29 cellular contexts compared by ENCODE assay signal in the genomic region with DNA sequence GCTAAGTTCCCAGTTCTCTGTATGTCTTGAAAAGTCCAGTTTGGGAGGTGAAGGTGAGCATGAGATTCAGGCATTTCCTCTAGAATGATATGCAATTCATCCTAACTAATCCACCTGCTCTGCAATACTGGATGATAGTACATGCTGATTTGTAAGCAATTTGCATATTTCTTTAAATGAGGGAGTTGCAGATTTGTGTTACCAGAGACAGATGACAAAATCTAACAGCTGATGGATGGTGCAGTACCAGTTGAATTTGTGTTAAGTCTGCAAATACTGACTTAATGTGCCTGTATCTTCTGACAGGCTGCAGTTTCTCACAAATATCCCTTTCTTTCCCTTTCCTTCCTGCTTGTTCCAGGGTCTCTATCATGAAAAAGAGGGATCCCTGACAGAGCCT.
"Had no signal": no experiment of that assay in that cellular context is flagged by ENCODE, and none has a peak within 500 bp of the region (broad histone marks: within the 10 kb centered on the region; RNA-seq: fewer than 3 reads in every experiment).

No MANE protein-coding gene starts in this region.

- H3K27ac ChIP-seq: stomach, suprapubic skin, testis, thoracic aorta, thyroid gland, tibial artery, tibial nerve, transverse colon, upper lobe of left lung, upper lobe of right lung, uterus, vagina had no signal

- H3K27ac Mint-ChIP-seq: stimulated activated effector memory CD8-positive, alpha-beta T cell treated with anti-CD3 and anti-CD28 coated beads, Interleukin-12 subunit alpha, Interleukin-12 subunit beta, amount 100 ng/mL, for 72 hours; stimulated activated memory B cell treated with anti-CD40 and anti-IgM and Interleukin-4, amounts not matched to agents 10 μg/mL and 1 μg/mL and 100 μg/mL, for 72 hours; stimulated activated naive B cell treated with anti-CD40 and anti-IgM and Interleukin-4, amounts not matched to agents 10 μg/mL and 1 μg/mL and 100 μg/mL, for 72 hours; stimulated activated naive CD8-positive, alpha-beta T cell treated with anti-CD3 and anti-CD28 coated beads, Interleukin-15, amount 100 ng/mL, for 72 hours; stimulated activated naive CD8-positive, alpha-beta T cell treated with anti-CD3 and anti-CD28 coated beads, Interleukin-15, Interleukin-2, amounts not matched to agents 100 ng/mL and 50 ng/mL, for 24 hours; type B pancreatic cell had no signal

- H3K36me3 ChIP-seq: stomach, suprapubic skin, thoracic aorta, thyroid gland, tibial artery, tibial nerve, transverse colon, upper lobe of left lung, upper lobe of right lung, uterus, vagina had no signal

- DNase-seq: stimulated activated CD4-positive, alpha-beta T cell treated with anti-CD3 and anti-CD28 coated beads, Interleukin-2, amount 100 ng/mL, for 48 hours; stimulated activated CD4-positive, alpha-beta T cell treated with anti-CD3 and anti-CD28 coated beads, Interleukin-4, amount 100 ng/mL, for 1 hour; stimulated activated CD4-positive, alpha-beta T cell treated with anti-CD3 and anti-CD28 coated beads, Interleukin-4, amount 100 ng/mL, for 24 hours; stimulated activated CD4-positive, alpha-beta T cell treated with anti-CD3 and anti-CD28 coated beads, Interleukin-4, amount 100 ng/mL, for 4 hours; stimulated activated CD8-positive, alpha-beta memory T cell treated with anti-CD3 and anti-CD28 coated beads, Interleukin-4, amount 100 ng/mL, for 48 hours; stimulated activated naive B cell treated with anti-CD40 and anti-IgM and Interleukin-4, amounts not matched to agents 10 μg/mL and 1 μg/mL and 100 μg/mL, for 72 hours; stimulated activated naive CD4-positive, alpha-beta T cell; stimulated activated naive CD4-positive, alpha-beta T cell treated with Interleukin-2 at 50 U/mL for 16 hours; stimulated activated naive CD8-positive, alpha-beta T cell treated with anti-CD3 and anti-CD28 coated beads, Interleukin-15, amount 100 ng/mL, for 72 hours; stimulated activated naive CD8-positive, alpha-beta T cell treated with anti-CD3 and anti-CD28 coated beads, Interleukin-15, Interleukin-2, amounts not matched to agents 100 U/mL and 50 U/mL, for 24 hours; stomach; substantia nigra; testis; thyroid gland; tibial artery; transverse colon; trophoblast cell; upper lobe of left lung; upper lobe of right lung; uterus had no signal

- H3K4me1 ChIP-seq: stomach, suprapubic skin, testis, tibial artery, tibial nerve, transverse colon, upper lobe of left lung, uterus, vagina had no signal

- H3K27me3 ChIP-seq: stomach, suprapubic skin, testis, thyroid gland, tibial artery, tibial nerve, transverse colon, upper lobe of left lung, upper lobe of right lung, uterus, vagina had no signal

- H3K36me3 Mint-ChIP-seq: stimulated activated effector memory CD8-positive, alpha-beta T cell treated with anti-CD3 and anti-CD28 coated beads, Interleukin-12 subunit alpha, Interleukin-12 subunit beta, amount 100 ng/mL, for 72 hours; stimulated activated memory B cell treated with anti-CD40 and anti-IgM and Interleukin-4, amounts not matched to agents 10 μg/mL and 1 μg/mL and 100 μg/mL, for 72 hours; stimulated activated naive B cell treated with anti-CD40 and anti-IgM and Interleukin-4, amounts not matched to agents 10 μg/mL and 1 μg/mL and 100 μg/mL, for 72 hours; type B pancreatic cell had no signal

- H3K4me3 ChIP-seq: stomach, suprapubic skin, testis, thoracic aorta, thyroid gland, tibial artery, tibial nerve, transverse colon, upper lobe of left lung, upper lobe of right lung, uterus, vagina had no signal

- H3K27me3 Mint-ChIP-seq: stimulated activated memory B cell treated with anti-CD40 and anti-IgM and Interleukin-4, amounts not matched to agents 10 μg/mL and 1 μg/mL and 100 μg/mL, for 72 hours; stimulated activated naive B cell treated with anti-CD40 and anti-IgM and Interleukin-4, amounts not matched to agents 10 μg/mL and 1 μg/mL and 100 μg/mL, for 72 hours; stimulated activated naive CD8-positive, alpha-beta T cell treated with anti-CD3 and anti-CD28 coated beads, Interleukin-15, amount 100 ng/mL, for 72 hours had no signal

- H3K4me1 Mint-ChIP-seq: stimulated activated effector memory CD8-positive, alpha-beta T cell treated with anti-CD3 and anti-CD28 coated beads, Interleukin-12 subunit alpha, Interleukin-12 subunit beta, amount 100 ng/mL, for 72 hours; stimulated activated memory B cell treated with anti-CD40 and anti-IgM and Interleukin-4, amounts not matched to agents 10 μg/mL and 1 μg/mL and 100 μg/mL, for 72 hours; stimulated activated naive B cell treated with anti-CD40 and anti-IgM and Interleukin-4, amounts not matched to agents 10 μg/mL and 1 μg/mL and 100 μg/mL, for 72 hours; stimulated activated naive CD8-positive, alpha-beta T cell treated with anti-CD3 and anti-CD28 coated beads, Interleukin-15, amount 100 ng/mL, for 72 hours had no signal

- FAIRE-seq: urothelium cell line had no signal

- H3K9me3 Mint-ChIP-seq: stimulated activated effector memory CD8-positive, alpha-beta T cell treated with anti-CD3 and anti-CD28 coated beads, Interleukin-12 subunit alpha, Interleukin-12 subunit beta, amount 100 ng/mL, for 72 hours; stimulated activated memory B cell treated with anti-CD40 and anti-IgM and Interleukin-4, amounts not matched to agents 10 μg/mL and 1 μg/mL and 100 μg/mL, for 72 hours; stimulated activated naive CD8-positive, alpha-beta T cell treated with anti-CD3 and anti-CD28 coated beads, Interleukin-15, amount 100 ng/mL, for 72 hours; stimulated activated naive CD8-positive, alpha-beta T cell treated with anti-CD3 and anti-CD28 coated beads, Interleukin-15, Interleukin-2, amounts not matched to agents 100 ng/mL and 50 ng/mL, for 24 hours; type B pancreatic cell had no signal

- H3K9me3 ChIP-seq: suprapubic skin, testis, thoracic aorta, thyroid gland, tibial nerve, transverse colon, upper lobe of right lung, uterus, vagina had no signal

- ATAC-seq: stimulated activated effector memory CD8-positive, alpha-beta T cell treated with anti-CD3 and anti-CD28 coated beads, Interleukin-12 subunit alpha, Interleukin-12 subunit beta, amount 100 ng/mL, for 72 hours; stimulated activated memory B cell treated with anti-CD40 and anti-IgM and Interleukin-4, amounts not matched to agents 10 μg/mL and 1 μg/mL and 100 μg/mL, for 72 hours; stimulated activated naive B cell treated with anti-CD40 and anti-IgM and Interleukin-4, amounts not matched to agents 10 μg/mL and 1 μg/mL and 100 μg/mL, for 72 hours; stimulated activated naive CD8-positive, alpha-beta T cell treated with anti-CD3 and anti-CD28 coated beads, Interleukin-15, amount 100 ng/mL, for 72 hours; stimulated activated naive CD8-positive, alpha-beta T cell treated with anti-CD3 and anti-CD28 coated beads, Interleukin-15, Interleukin-2, amounts not matched to agents 100 U/mL and 50 U/mL, for 24 hours; upper lobe of right lung had no signal

- H3K4me3 Mint-ChIP-seq: stimulated activated effector memory CD8-positive, alpha-beta T cell treated with anti-CD3 and anti-CD28 coated beads, Interleukin-12 subunit alpha, Interleukin-12 subunit beta, amount 100 ng/mL, for 72 hours; stimulated activated memory B cell treated with anti-CD40 and anti-IgM and Interleukin-4, amounts not matched to agents 10 μg/mL and 1 μg/mL and 100 μg/mL, for 72 hours; stimulated activated naive B cell treated with anti-CD40 and anti-IgM and Interleukin-4, amounts not matched to agents 10 μg/mL and 1 μg/mL and 100 μg/mL, for 72 hours; stimulated activated naive CD8-positive, alpha-beta T cell treated with anti-CD3 and anti-CD28 coated beads, Interleukin-15, amount 100 ng/mL, for 72 hours; stimulated activated naive CD8-positive, alpha-beta T cell treated with anti-CD3 and anti-CD28 coated beads, Interleukin-15, Interleukin-2, amounts not matched to agents 100 ng/mL and 50 ng/mL, for 24 hours; type B pancreatic cell had no signal
